In the genomic region with DNA sequence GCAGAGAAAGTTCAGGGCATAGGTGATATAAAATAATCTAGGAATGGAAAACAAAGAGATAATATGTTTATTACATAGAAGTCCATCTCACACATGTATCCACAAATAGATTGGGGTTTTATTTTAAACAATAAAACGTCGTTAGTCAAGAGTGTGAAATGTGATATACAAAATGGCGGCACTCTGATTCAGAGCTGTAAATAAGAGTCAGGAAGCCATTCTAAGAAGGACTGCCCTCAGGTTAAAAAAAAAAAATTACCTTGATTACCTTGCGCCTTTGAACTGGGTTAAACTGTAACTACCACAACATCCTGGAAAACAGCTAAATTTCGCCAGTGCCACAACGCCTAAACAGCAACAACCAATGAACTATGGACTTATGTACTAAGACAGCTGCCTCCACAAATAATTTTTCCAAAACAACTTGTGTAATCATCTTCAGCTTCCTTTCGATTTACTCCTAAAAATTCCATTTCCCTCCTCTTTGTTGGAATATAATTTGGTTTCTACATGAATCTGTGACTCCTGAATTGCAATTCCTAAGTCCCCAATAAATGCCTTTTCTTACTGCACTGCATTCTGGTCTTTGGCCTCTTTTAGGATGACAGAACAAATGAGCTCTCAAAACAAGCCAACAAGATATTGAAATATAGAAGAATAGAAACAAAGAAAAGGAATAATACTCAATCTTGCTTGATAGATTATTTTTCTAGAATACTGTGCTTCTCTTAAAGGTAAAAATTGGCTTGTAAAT, we compare ENCODE assay signal across 16 cellular contexts.
A peak's percentile ranks its signal among the peaks of the same experiment; 100 is the strongest.
DNase-seq lines count a peak whose midpoint lies in the region; ATAC-seq and TF ChIP-seq lines count a peak whose summit lies in the region.
"Had no signal": no experiment of that assay in that cellular context is flagged by ENCODE, and none has a peak within 500 bp of the region (broad histone marks: within the 10 kb centered on the region; RNA-seq: fewer than 3 reads in every experiment).

No MANE protein-coding gene starts in this region.

- H3K9me3 ChIP-seq in mucosa of descending colon: no peaks in the 10 kb centered on the region
- H3K9me3 ChIP-seq: A549, HAP-1 had no signal

- TF ChIP-seq CTCF in mucosa of descending colon (IDR thresholded peaks at IDR 0.05): no peak

- peak; percentile 26 for DNase-seq in DMS53 (lab: John Stamatoyannopoulos, UW)
- no peak for DNase-seq in DMS53 treated with DMSO at 0.1 percent for 48 hours (lab: John Stamatoyannopoulos, UW; ENCODE audit: unreplicated experiment)
- peak; percentile 50 for DNase-seq in left lobe of liver (ENCODE audit: low spot score)
- DNase-seq in mucosa of descending colon: no peak
- no peak for DNase-seq in Right ventricle myocardium superior
- no peak for DNase-seq in NCI-H187 treated with DMSO at 0.1 percent for 48 hours (lab: John Stamatoyannopoulos, UW)
- DNase-seq: AML-193; CD4-positive, alpha-beta memory T cell; DMS153; DND-41; EL; GM23248 had no signal

- H3K36me3 ChIP-seq in mucosa of descending colon (ENCODE audit: low read depth): no peaks in the 10 kb centered on the region
- H3K36me3 ChIP-seq: BLaER1, HAP-1 had no signal

- ATAC-seq in left lobe of liver (peak; percentile 93), mucosa of descending colon (peak; percentile 34), Right ventricle myocardium superior (ENCODE audit: poor library complexity) (no peak), HG02884 (IDR thresholded peaks at IDR 0.05; ENCODE audit: unreplicated experiment) (no peak)
- ATAC-seq: A549 had no signal

- no peaks in the 10 kb centered on the region for H3K4me1 ChIP-seq in mucosa of descending colon (ENCODE audit: low read depth)
- H3K4me1 ChIP-seq: A549, HAP-1 had no signal

- intact Hi-C loops in mucosa of descending colon (cut with DNase I, micrococcal nuclease) (no loop called here), Right ventricle myocardium superior (cut with DNase I) (no loop called here)

- no peak overlapping the region for H3K4me3 ChIP-seq in mucosa of descending colon
- H3K4me3 ChIP-seq: A549, BLaER1, GM23248, HAP-1 had no signal

Comparison
In these comparisons a context has a peak if more than half of its experiments do, and no peak if none do; other contexts are left out.
1. DNase-seq: peak in DMS53 (single experiment) and left lobe of liver (single experiment); none in DMS53 treated with DMSO at 0.1 percent for 48 hours (single experiment), mucosa of descending colon (0 of 3), Right ventricle myocardium superior (single experiment) and NCI-H187 treated with DMSO at 0.1 percent for 48 hours (single experiment).
2. ATAC-seq: peak in left lobe of liver (single experiment) and mucosa of descending colon (single experiment); none in Right ventricle myocardium superior (single experiment) and HG02884 (single experiment).